Comparison of ENCODE assay signal across 1 cellular context in genomic region chr21:36250423-36251075, GRCh38.
TF ChIP-seq lines count a peak whose summit lies in the region.

No MANE protein-coding gene starts in this region.

TF ChIP-seq in H1, 55 proteins besides CTCF, POLR2A, EP300 and RAD21:
- TF ChIP-seq BACH1 (IDR thresholded peaks at IDR 0.05; ENCODE audit: low read length) (no peak), TEAD4 (IDR thresholded peaks at IDR 0.05; ENCODE audit: low read depth, low read length) (no peak), KDM1A (IDR thresholded peaks at IDR 0.05; ENCODE audit: borderline replicate concordance, low read length) (no peak), HDAC6 (IDR thresholded peaks at IDR 0.05; ENCODE audit: low read depth, low read length) (no peak), TAF7 (optimal IDR thresholded peaks at IDR 0.05; ENCODE audit: borderline replicate concordance, low read depth, low read length) (no peak), SIRT6 (IDR thresholded peaks at IDR 0.05; ENCODE audit: low read length) (no peak), NRF1 (IDR thresholded peaks at IDR 0.05; ENCODE audit: low read depth, low read length) (no peak), TBP (IDR thresholded peaks at IDR 0.05; ENCODE audit: low read depth, low read length) (no peak), CHD7 (IDR thresholded peaks at IDR 0.05; ENCODE audit: insufficient replicate concordance, low read length) (no peak), ATF2 (IDR thresholded peaks at IDR 0.05; ENCODE audit: low read length) (no peak), ZNF274 (IDR thresholded peaks at IDR 0.05; ENCODE audit: borderline replicate concordance, extremely low read depth, low read length) (no peak), FOSL1 (IDR thresholded peaks at IDR 0.05; ENCODE audit: insufficient read depth, low read depth, low read length) (no peak), CHD1 (IDR thresholded peaks at IDR 0.05; ENCODE audit: low read depth, low read length) (no peak), RNF2 (IDR thresholded peaks at IDR 0.05; ENCODE audit: borderline replicate concordance, low read depth, low read length, missing control alignments, poor library complexity, severe bottlenecking) (no peak), CTBP2 (IDR thresholded peaks at IDR 0.05; ENCODE audit: borderline replicate concordance, insufficient read depth, insufficient read length, low read length) (no peak)
